In the genomic region with DNA sequence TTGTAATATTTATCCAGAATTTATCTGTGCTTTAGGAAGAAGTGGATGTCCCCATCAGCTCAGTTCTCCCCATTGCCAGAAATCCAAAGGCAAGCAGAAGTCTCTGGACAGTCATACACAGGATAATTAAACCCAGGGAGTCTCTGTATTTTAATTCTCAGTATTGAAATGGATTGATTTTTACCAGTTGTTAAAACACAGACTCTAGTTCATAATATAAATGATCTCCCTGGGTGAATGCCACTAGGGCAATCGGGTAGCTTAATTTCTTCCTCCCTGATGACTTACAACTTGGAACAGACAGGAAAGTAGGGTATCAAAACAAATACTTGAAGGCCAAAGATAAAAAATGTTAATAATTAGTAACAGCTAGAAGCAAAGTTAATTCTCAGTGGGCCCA, we compare ENCODE assay signal across 35 cellular contexts.
"Had no signal": no experiment of that assay in that cellular context is flagged by ENCODE, and none has a peak within 500 bp of the region (broad histone marks: within the 10 kb centered on the region; RNA-seq: fewer than 3 reads in every experiment).

No MANE protein-coding gene starts in this region.

- DNase-seq: activated CD4-positive, alpha-beta memory T cell treated with anti-CD3 and anti-CD28 coated beads for 36 hours; activated CD4-positive, alpha-beta T cell treated with anti-CD3 and anti-CD28 coated beads for 48 hours; activated CD8-positive, alpha-beta memory T cell treated with anti-CD3 and anti-CD28 coated beads, Interleukin-2, amount 50 U/mL, for 4 hours; activated effector memory CD4-positive, alpha-beta T cell treated with anti-CD3 and anti-CD28 coated beads, Interleukin-2, amount 50 U/mL, for 16 hours; activated naive CD4-positive, alpha-beta T cell treated with anti-CD3 and anti-CD28 coated beads for 36 hours; activated naive CD8-positive, alpha-beta T cell treated with anti-CD3 and anti-CD28 coated beads for 36 hours; activated T-cell treated with anti-CD3 and anti-CD28 coated beads, Interleukin-2, amount 50 U/mL, for 1 hour; aorta; cortex of kidney; left colon; mammary epithelial cell; naive B cell; nephron progenitor cell; pancreas; retina; stimulated activated naive CD4-positive, alpha-beta T cell treated with Interleukin-2 at 50 U/mL for 16 hours; SW 1271; T-helper 9 cell; testis; transverse colon had no signal

- H3K36me3 ChIP-seq: adrenal gland, gastroesophageal sphincter, neutrophil, pancreas, prostate gland, transverse colon had no signal

- H3K4me1 Mint-ChIP-seq: activated naive CD8-positive, alpha-beta T cell treated with anti-CD3 and anti-CD28 coated beads for 36 hours; brain had no signal

- H3K4me3 ChIP-seq: adrenal gland, gastroesophageal sphincter, hepatocyte, pancreas, prostate gland, smooth muscle cell, testis, transverse colon had no signal

- H3K36me3 Mint-ChIP-seq: activated CD4-positive, alpha-beta memory T cell treated with anti-CD3 and anti-CD28 coated beads for 36 hours; activated naive CD8-positive, alpha-beta T cell treated with anti-CD3 and anti-CD28 coated beads for 36 hours; brain; mesothelial cell of epicardium; naive B cell had no signal

- H3K27ac ChIP-seq: gastroesophageal sphincter, hepatocyte, neutrophil, pancreas, prostate gland, testis, transverse colon, VCaP had no signal

- H2AFZ ChIP-seq: hepatocyte had no signal

- H3K27ac Mint-ChIP-seq: activated CD4-positive, alpha-beta memory T cell treated with anti-CD3 and anti-CD28 coated beads for 36 hours; activated naive CD4-positive, alpha-beta T cell treated with anti-CD3 and anti-CD28 coated beads for 36 hours; activated naive CD8-positive, alpha-beta T cell treated with anti-CD3 and anti-CD28 coated beads for 36 hours; activated T-helper 1 cell treated with anti-CD3 and anti-CD28 coated beads, Interleukin-12 subunit alpha, Interleukin-12 subunit beta, Interleukin-2, Interleukin-4 antibody, amounts not matched to agents 30 ng/mL and 10 ng/mL and 1 ng/mL, durations not matched to agents 14 hours and 24 hours and 36 hours; brain; mesothelial cell of epicardium; nephron progenitor cell; T-helper 1 cell treated with Interleukin-12 subunit alpha and Interleukin-12 subunit beta and Interleukin-4 antibody, amounts not matched to agents 30 μg/mL and 1 μg/mL, for 36 hours had no signal

- H3K4me1 ChIP-seq: pancreas, prostate gland, testis, transverse colon had no signal

- ATAC-seq: esophagus mucosa, gastroesophageal sphincter, left colon had no signal

- H3K9me3 ChIP-seq: adrenal gland, gastroesophageal sphincter, neutrophil, pancreas, prostate gland, testis, transverse colon had no signal

- H3K4me2 ChIP-seq: hepatocyte, smooth muscle cell had no signal

- H3K27me3 ChIP-seq: adrenal gland, hepatocyte, neutrophil, pancreas, testis, transverse colon had no signal

- H3K79me2 ChIP-seq: hepatocyte had no signal

- H3K4me3 Mint-ChIP-seq: activated CD4-positive, alpha-beta memory T cell treated with anti-CD3 and anti-CD28 coated beads for 36 hours; activated naive CD4-positive, alpha-beta T cell treated with anti-CD3 and anti-CD28 coated beads for 36 hours; activated naive CD8-positive, alpha-beta T cell treated with anti-CD3 and anti-CD28 coated beads for 36 hours; activated T-helper 1 cell treated with anti-CD3 and anti-CD28 coated beads, Interleukin-12 subunit alpha, Interleukin-12 subunit beta, Interleukin-2, Interleukin-4 antibody, amounts not matched to agents 30 ng/mL and 10 ng/mL and 1 ng/mL, durations not matched to agents 14 hours and 24 hours and 36 hours; brain; mesothelial cell of epicardium; naive B cell; nephron progenitor cell; T-helper 1 cell treated with Interleukin-12 subunit alpha and Interleukin-12 subunit beta and Interleukin-4 antibody, amounts not matched to agents 30 μg/mL and 1 μg/mL, for 36 hours had no signal

- FAIRE-seq: endothelial cell of umbilical vein, keratinocyte, pancreas, TTC549 had no signal

- H3K9me3 Mint-ChIP-seq: activated CD4-positive, alpha-beta memory T cell treated with anti-CD3 and anti-CD28 coated beads for 36 hours; activated naive CD4-positive, alpha-beta T cell treated with anti-CD3 and anti-CD28 coated beads for 36 hours; activated naive CD8-positive, alpha-beta T cell treated with anti-CD3 and anti-CD28 coated beads for 36 hours; activated T-helper 1 cell treated with anti-CD3 and anti-CD28 coated beads, Interleukin-12 subunit alpha, Interleukin-12 subunit beta, Interleukin-2, Interleukin-4 antibody, amounts not matched to agents 30 ng/mL and 10 ng/mL and 1 ng/mL, durations not matched to agents 14 hours and 24 hours and 36 hours; mesothelial cell of epicardium; naive B cell; nephron progenitor cell; T-helper 1 cell treated with Interleukin-12 subunit alpha and Interleukin-12 subunit beta and Interleukin-4 antibody, amounts not matched to agents 30 μg/mL and 1 μg/mL, for 36 hours had no signal
